In genomic region chr1:147622731-147623130, GRCh38 we compare ENCODE assay signal across 21 cellular contexts. TPM values are rescaled to one million over a fixed set of nuclear protein-coding genes. Genes with fewer than 3 reads are reported as not detected.
A peak's percentile ranks its signal among the peaks of the same experiment; 100 is the strongest.
DNase-seq lines count a peak whose midpoint lies in the region; ATAC-seq and TF ChIP-seq lines count a peak whose summit lies in the region.
"Had no signal": no experiment of that assay in that cellular context is flagged by ENCODE, and none has a peak within 500 bp of the region (broad histone marks: within the 10 kb centered on the region; RNA-seq: fewer than 3 reads in every experiment).

No MANE protein-coding gene starts in this region.

- peaks cover 24 to 45% (median 25%) of the 10 kb centered on the region in 4 donors for H3K4me1 Mint-ChIP-seq in CD4-positive, alpha-beta memory T cell
- H3K4me1 Mint-ChIP-seq in natural killer cell: peaks cover 14% of the 10 kb centered on the region in 2 donors

- ATAC-seq in natural killer cell: no peak
- ATAC-seq: gastrocnemius medialis had no signal

- no peak overlapping the region for H3K4me3 ChIP-seq in CD4-positive, alpha-beta memory T cell (ENCODE audit: low read length in 2 of 2)
- H3K4me3 ChIP-seq in fibroblast of the aortic adventitia (ENCODE audit: low read depth, low read length): no peak overlapping the region
- H3K4me3 ChIP-seq: gastrocnemius medialis, transverse colon had no signal

- DNase-seq in CD4-positive, alpha-beta memory T cell: no peak
- peak; percentile 15 for DNase-seq in NCI-H226
- peak; percentile 17 for DNase-seq in fibroblast of the aortic adventitia (ENCODE audit: low read depth)
- peak; percentile 80 for DNase-seq in renal cortical epithelial cell (ENCODE audit: low read depth)
- DNase-seq in natural killer cell: no peak
- no peak for DNase-seq in Kasumi-1 (lab: John Stamatoyannopoulos, UW)
- no peak for DNase-seq in DMS79 (lab: John Stamatoyannopoulos, UW)
- DNase-seq: activated CD4-positive, alpha-beta T cell treated with anti-CD3 and anti-CD28 coated beads, Interleukin-2, amount 50 U/mL, for 48 hours; activated naive CD4-positive, alpha-beta T cell treated with anti-CD3 and anti-CD28 coated beads, Interleukin-2, amount 10 ng/mL, durations not matched to agents 7 days and 5 days; central memory CD4-positive, alpha-beta T cell; gastrocnemius medialis; mesendoderm; NCI-H1105; NCI-H2107; NCI-H510A; NK-92 treated with Interleukin-12 subunit alpha and Interleukin-12 subunit beta, amount 100 ng/mL, for 24 hours; stimulated activated naive CD4-positive, alpha-beta T cell treated with Interleukin-2 at 50 U/mL for 16 hours; transverse colon had no signal

- peak overlapping the region in 5 of 7 donors; percentile 18 to 71 (median 48) for H3K27ac Mint-ChIP-seq in CD4-positive, alpha-beta memory T cell
- H3K27ac Mint-ChIP-seq in natural killer cell: no peak overlapping the region
- H3K27ac Mint-ChIP-seq: activated naive CD4-positive, alpha-beta T cell treated with anti-CD3 and anti-CD28 coated beads, Interleukin-2, amount 10 ng/mL, durations not matched to agents 7 days and 5 days had no signal

- peaks cover 24 to 33% of the 10 kb centered on the region in 2 donors for H3K36me3 Mint-ChIP-seq in CD4-positive, alpha-beta memory T cell
- no peaks in the 10 kb centered on the region for H3K36me3 Mint-ChIP-seq in natural killer cell

- H3K4me1 ChIP-seq in CD4-positive, alpha-beta memory T cell (ENCODE audit: insufficient read depth, low read length): peaks cover 21% of the 10 kb centered on the region

- POLR2A ChIA-PET in CD4-positive, alpha-beta memory T cell (lab: Charles Lee; ENCODE audit: partially characterized antibody): no interaction called here

- intact Hi-C loops in CD4-positive, alpha-beta memory T cell (cut with micrococcal nuclease): no loop called here
- intact Hi-C loops in natural killer cell (cut with micrococcal nuclease): no loop called here

- H3K27ac ChIP-seq in CD4-positive, alpha-beta memory T cell (ENCODE audit: low read depth, low read length): no peak overlapping the region
- H3K27ac ChIP-seq: epithelial cell of prostate, transverse colon, VCaP had no signal

- H3K4me3 Mint-ChIP-seq in CD4-positive, alpha-beta memory T cell: no peak overlapping the region
- no peak overlapping the region for H3K4me3 Mint-ChIP-seq in natural killer cell
- H3K4me3 Mint-ChIP-seq: activated naive CD4-positive, alpha-beta T cell treated with anti-CD3 and anti-CD28 coated beads, Interleukin-2, amount 10 ng/mL, durations not matched to agents 7 days and 5 days had no signal

- H3K9me3 Mint-ChIP-seq in CD4-positive, alpha-beta memory T cell: no peaks in the 10 kb centered on the region
- no peaks in the 10 kb centered on the region for H3K9me3 Mint-ChIP-seq in natural killer cell
- H3K9me3 Mint-ChIP-seq: activated naive CD4-positive, alpha-beta T cell treated with anti-CD3 and anti-CD28 coated beads, Interleukin-2, amount 10 ng/mL, durations not matched to agents 7 days and 5 days had no signal

- no peaks in the 10 kb centered on the region for H3K27me3 ChIP-seq in CD4-positive, alpha-beta memory T cell (ENCODE audit: insufficient read depth, low read length)
- H3K27me3 ChIP-seq: gastrocnemius medialis, transverse colon had no signal

- H3K36me3 ChIP-seq in CD4-positive, alpha-beta memory T cell (ENCODE audit: insufficient read depth, low read length): peaks cover 10% of the 10 kb centered on the region

- no peaks in the 10 kb centered on the region for H3K9me3 ChIP-seq in CD4-positive, alpha-beta memory T cell (ENCODE audit: control insufficient read depth in 1 of 2, low read length in 2 of 2)
- H3K9me3 ChIP-seq: gastrocnemius medialis, transverse colon had no signal

- CTCF ChIA-PET in CD4-positive, alpha-beta memory T cell (lab: Charles Lee; ENCODE audit: partially characterized antibody): interaction anchor here (0.7 to 1.3 kb wide), 2 partner anchors 12 to 82 kb away, joined by 3 read pairs; partner anchors contain the start of gene BCL9

- TF ChIP-seq CTCF in fibroblast of the aortic adventitia (IDR thresholded peaks at IDR 0.05; ENCODE audit: insufficient read depth, low read length) (no peak), natural killer cell (IDR thresholded peaks at IDR 0.05) (no peak)

- H3K27me3 Mint-ChIP-seq in CD4-positive, alpha-beta memory T cell: no peaks in the 10 kb centered on the region
- H3K27me3 Mint-ChIP-seq in natural killer cell (ENCODE audit: low read depth in 2 of 2): no peaks in the 10 kb centered on the region
- H3K27me3 Mint-ChIP-seq: activated naive CD4-positive, alpha-beta T cell treated with anti-CD3 and anti-CD28 coated beads, Interleukin-2, amount 10 ng/mL, durations not matched to agents 7 days and 5 days; progenitor cell of endocrine pancreas had no signal

RNA-seq across cellular contexts. Expression of gene ACP6, which starts 47.6 kb away (rescaled TPM):
- 10 to 100 TPM; 22.0 to 22.7 TPM for total RNA-seq in CD4-positive, alpha-beta memory T cell
- polyA plus RNA-seq in CD4-positive, alpha-beta memory T cell: 10 to 100 TPM; 15.4 to 18.3 TPM
- total RNA-seq in fibroblast of the aortic adventitia (ENCODE audit: low replicate concordance): 2.9 and 3.5 TPM in 2 replicates
- total RNA-seq in renal cortical epithelial cell: 8.0 and 9.5 TPM in 2 replicates
- total RNA-seq in natural killer cell: 1 to 10 TPM; 7.7 to 9.4 (median 7.8) TPM

Comparison
In these comparisons a context has a peak if more than half of its experiments do, and no peak if none do; other contexts are left out.
1. DNase-seq: peak in NCI-H226 (single experiment), fibroblast of the aortic adventitia (single experiment) and renal cortical epithelial cell (single experiment); none in CD4-positive, alpha-beta memory T cell (0 of 5), natural killer cell (single experiment), Kasumi-1 (0 of 2) and DMS79 (single experiment).
2. H3K27ac Mint-ChIP-seq: peak in CD4-positive, alpha-beta memory T cell (5 of 7); none in natural killer cell (0 of 2).